Comparison of ENCODE assay signal across 8 cellular contexts in the genomic region with DNA sequence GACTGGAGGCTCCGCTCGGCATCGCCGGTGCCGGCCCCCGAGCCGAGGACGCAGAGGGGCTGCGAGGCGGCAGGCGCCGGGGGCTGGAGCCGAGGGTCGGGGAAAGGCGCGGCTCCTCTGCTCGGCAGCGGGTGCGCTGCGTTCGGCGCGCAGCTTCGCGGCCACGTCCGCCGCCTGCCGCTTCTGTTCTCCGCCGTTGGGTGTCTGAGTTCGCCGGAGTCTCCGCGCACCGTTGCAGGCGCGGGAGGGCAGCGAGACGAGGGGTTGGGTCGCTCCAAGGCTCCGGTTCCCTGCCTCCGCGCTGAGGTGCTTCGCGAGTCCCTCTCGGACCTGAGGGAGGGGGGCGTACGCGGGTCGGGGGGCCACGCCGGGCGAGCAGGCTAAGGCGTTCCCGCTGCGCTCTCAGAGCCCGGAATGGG. TPM values are rescaled to one million over a fixed set of nuclear protein-coding genes. Genes with fewer than 3 reads are reported as not detected.
DNase-seq lines count a peak whose midpoint lies in the region; ATAC-seq and TF ChIP-seq lines count a peak whose summit lies in the region.

No MANE protein-coding gene starts in this region.

- H3K27me3 ChIP-seq in CD4-positive, alpha-beta memory T cell (ENCODE audit: insufficient read depth, low read length), result no peaks in the 10 kb centered on the region
- no peaks in the 10 kb centered on the region for H3K27me3 ChIP-seq in right atrium auricular region

- POLR2A ChIA-PET in CD4-positive, alpha-beta memory T cell (lab: Charles Lee; ENCODE audit: partially characterized antibody), result interaction anchor here (1.0 kb wide), 1 partner anchor 118 kb away, joined by 3 read pairs; the partner anchor contains the start of gene PITPNB

- H3K4me1 Mint-ChIP-seq in CD4-positive, alpha-beta memory T cell, result peaks cover 13 to 23% (median 15%) of the 10 kb centered on the region in 4 donors

- H3K27ac ChIP-seq in CD4-positive, alpha-beta memory T cell (ENCODE audit: low read depth, low read length), result no peak overlapping the region
- peak overlapping the region; percentile 93 to 96 for H3K27ac ChIP-seq in right atrium auricular region

- intact Hi-C loops in CD4-positive, alpha-beta memory T cell (cut with micrococcal nuclease), result loop anchor here (5.0 kb wide), 3 partner anchors 964 to 1424 kb away; no protein-coding TSS in a partner anchor
- intact Hi-C loops in sciatic nerve (cut with DNase I), result loop anchor here (5.0 to 10.0 kb wide), 2 partner anchors 196 to 399 kb away; no protein-coding TSS in a partner anchor

- DNase-seq in CD4-positive, alpha-beta memory T cell, result peak in 4 of 5 donors; percentile 24 to 46 (median 36)
- DNase-seq in NCI-H1930 (lab: John Stamatoyannopoulos, UW) (peak; percentile 24 to 41), right atrium auricular region (ENCODE audit: low spot score) (no peak), sciatic nerve (ENCODE audit: low spot score) (no peak), NCI-H1436 (lab: John Stamatoyannopoulos, UW) (no peak)
- peak; percentile 47 for DNase-seq in activated naive CD4-positive, alpha-beta T cell treated with anti-CD3 and anti-CD28 coated beads, Interleukin-2, amount 50 U/mL, for 16 hours

- TF ChIP-seq CTCF in right atrium auricular region (IDR thresholded peaks at IDR 0.05), result peak in 1 of 2 donors; percentile 44

- no peaks in the 10 kb centered on the region for H3K36me3 ChIP-seq in CD4-positive, alpha-beta memory T cell (ENCODE audit: insufficient read depth, low read length)
- peaks cover 9% of the 10 kb centered on the region for H3K36me3 ChIP-seq in right atrium auricular region

- H3K4me3 Mint-ChIP-seq in CD4-positive, alpha-beta memory T cell, result peak overlapping the region; percentile 86 to 92 (median 88)

- peak overlapping the region in 1 of 2 donors; percentile 63 for H3K4me3 ChIP-seq in CD4-positive, alpha-beta memory T cell (ENCODE audit: low read length in 2 of 2)
- peak overlapping the region; percentile 74 to 83 for H3K4me3 ChIP-seq in right atrium auricular region

- peaks cover 21% of the 10 kb centered on the region for H3K4me1 ChIP-seq in CD4-positive, alpha-beta memory T cell (ENCODE audit: insufficient read depth, low read length)
- H3K4me1 ChIP-seq in right atrium auricular region, result peaks cover 0 to 56% of the 10 kb centered on the region in 2 donors

- no peaks in the 10 kb centered on the region for H3K9me3 ChIP-seq in CD4-positive, alpha-beta memory T cell (ENCODE audit: control insufficient read depth in 1 of 2, low read length in 2 of 2)
- H3K9me3 ChIP-seq in right atrium auricular region, result no peaks in the 10 kb centered on the region

- ATAC-seq in sciatic nerve (peak; percentile 5), GM18861 (IDR thresholded peaks at IDR 0.05; ENCODE audit: unreplicated experiment) (no peak), HG03135 (IDR thresholded peaks at IDR 0.05; ENCODE audit: unreplicated experiment) (no peak)

- CTCF ChIA-PET in CD4-positive, alpha-beta memory T cell (lab: Charles Lee; ENCODE audit: partially characterized antibody), result no interaction called here

- no peak overlapping the region for H3K27ac Mint-ChIP-seq in CD4-positive, alpha-beta memory T cell

- H3K9me3 Mint-ChIP-seq in CD4-positive, alpha-beta memory T cell, result no peaks in the 10 kb centered on the region

- no peaks in the 10 kb centered on the region for H3K36me3 Mint-ChIP-seq in CD4-positive, alpha-beta memory T cell

- peaks cover 11 to 14% of the 10 kb centered on the region in 2 donors for H3K27me3 Mint-ChIP-seq in CD4-positive, alpha-beta memory T cell

RNA-seq across cellular contexts. Expression of gene MN1, which starts 0.3 kb away (rescaled TPM):
- total RNA-seq in CD4-positive, alpha-beta memory T cell, result under 1 TPM; 0.35 to 0.58 TPM
- polyA plus RNA-seq in CD4-positive, alpha-beta memory T cell, result under 1 TPM in 1 of 2 donors, not detected in 1; 0.02 TPM
- total RNA-seq in right atrium auricular region (10 to 100 TPM; 13.0 to 14.3 TPM), sciatic nerve (10.4 TPM)

Comparison
In these comparisons a context has a peak if more than half of its experiments do, and no peak if none do; other contexts are left out.
1. DNase-seq: peak in CD4-positive, alpha-beta memory T cell (4 of 5), NCI-H1930 (2 of 2) and activated naive CD4-positive, alpha-beta T cell treated with anti-CD3 and anti-CD28 coated beads, Interleukin-2, amount 50 U/mL, for 16 hours (single experiment); none in right atrium auricular region (single experiment), sciatic nerve (single experiment) and NCI-H1436 (single experiment).